In the genomic region with DNA sequence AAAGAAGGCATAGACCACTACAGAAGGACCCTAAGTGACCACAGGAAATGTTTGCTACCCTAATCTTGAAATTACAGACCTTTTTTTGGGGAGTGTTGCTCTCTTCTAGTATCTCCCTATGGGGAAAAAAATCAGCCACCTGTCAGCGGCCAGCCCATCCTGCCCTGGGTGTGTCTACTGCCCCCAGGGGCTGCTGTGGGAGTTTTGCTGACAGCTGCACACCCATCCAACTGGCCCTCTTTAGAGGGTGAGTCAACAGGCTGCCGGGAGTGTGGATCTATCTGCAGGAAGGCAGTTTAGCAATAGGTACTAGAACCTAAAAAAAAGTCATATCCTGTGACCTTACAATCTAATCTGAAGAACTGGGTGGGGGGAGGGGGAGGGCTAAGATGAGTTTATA, we compare ENCODE assay signal across 8 cellular contexts. TPM values are rescaled to one million over a fixed set of nuclear protein-coding genes. Genes with fewer than 3 reads are reported as not detected.
DNase-seq lines count a peak whose midpoint lies in the region; ATAC-seq, FAIRE-seq and TF ChIP-seq lines count a peak whose summit lies in the region.

No MANE protein-coding gene starts in this region.

- H3K36me3 Mint-ChIP-seq in T-cell = no peaks in the 10 kb centered on the region

- no peak for FAIRE-seq in urothelium cell line (lab: Jason Lieb, UNC)

- ATAC-seq in T-cell (replicated peaks in 1 of 4) (peak in 1 of 4 experiments; percentile 50), heart right ventricle (peak in 7 of 8 donors; percentile 35 to 65 (median 61)), HG03159 (IDR thresholded peaks at IDR 0.05; ENCODE audit: unreplicated experiment) (no peak)

- peaks cover 34 to 81% (median 64%) of the 10 kb centered on the region in 9 donors for H3K4me1 ChIP-seq in heart right ventricle

- peak overlapping the region; percentile 1 to 94 (median 90) for H3K27ac ChIP-seq in heart right ventricle

- peaks cover 0 to 20% (median 0%) of the 10 kb centered on the region in 7 donors for H3K27me3 ChIP-seq in heart right ventricle

- no peaks in the 10 kb centered on the region for H3K36me3 ChIP-seq in heart right ventricle

- DNase-seq in DMS153 treated with DMSO at 0.1 percent for 48 hours (lab: John Stamatoyannopoulos, UW; ENCODE audit: unreplicated experiment) (peak; percentile 51), HUDEP-2 (lab: John Stamatoyannopoulos, UW; ENCODE audit: unreplicated experiment in 76 of 76) (peak in 62 of 76 experiments; percentile 7 to 89 (median 46)), T-cell (no peak), heart right ventricle (peak in 1 of 2 donors; percentile 60), urothelium cell line (ENCODE audit: low spot score) (peak; percentile 80), NCI-H187 (lab: John Stamatoyannopoulos, UW) (no peak)
- DNase-seq in central memory CD4-positive, alpha-beta T cell = no peak

- H3K27me3 Mint-ChIP-seq in T-cell = peaks cover 39 to 47% of the 10 kb centered on the region in 2 donors

- TF ChIP-seq CTCF in heart right ventricle (IDR thresholded peaks at IDR 0.05) = peak in 6 of 9 donors; percentile 16 to 45 (median 33)

- H3K4me3 Mint-ChIP-seq in T-cell = peak overlapping the region in 2 of 3 donors; percentile 13 to 73

- CTCF ChIA-PET in T-cell (lab: Charles Lee) = no interaction called here

- no peaks in the 10 kb centered on the region for H3K9me3 ChIP-seq in heart right ventricle

- peak overlapping the region in 7 of 10 donors; percentile 51 to 72 (median 65) for H3K4me3 ChIP-seq in heart right ventricle

- peaks cover 24 to 37% (median 28%) of the 10 kb centered on the region in 3 donors for H3K4me1 Mint-ChIP-seq in T-cell

- no peaks in the 10 kb centered on the region for H3K9me3 Mint-ChIP-seq in T-cell

- intact Hi-C loops in heart right ventricle (cut with DNase I) = no loop called here

- WGBS in heart right ventricle, 2 donors = 13 to 25% methylated on average over 2 of the region's 2 CpGs

- no peak overlapping the region for H3K27ac Mint-ChIP-seq in T-cell

- POLR2A ChIA-PET in T-cell (lab: Charles Lee) = no interaction called here

RNA-seq across cellular contexts. Expression of gene DYSF, which starts 0.8 kb away (rescaled TPM):
- total RNA-seq in T-cell (1 to 10 TPM in 3 of 5 donors, under 1 TPM in 2; 0.56 to 3.4 (median 1.9) TPM), heart right ventricle (100 to 1,000 TPM in 1 of 10 donors, 10 to 100 TPM in 9; 48.3 to 100 (median 71.9) TPM)
- polyA plus RNA-seq in heart right ventricle = 10 to 100 TPM; 20.6 to 29.8 TPM

Comparison
In these comparisons a context has a peak if more than half of its experiments do, and no peak if none do; other contexts are left out.
1. DNase-seq: peak in DMS153 treated with DMSO at 0.1 percent for 48 hours (single experiment), HUDEP-2 (62 of 76) and urothelium cell line (single experiment); none in T-cell (0 of 34), NCI-H187 (0 of 2) and central memory CD4-positive, alpha-beta T cell (single experiment).
2. RNA of gene DYSF, which starts 0.8 kb away (total RNA-seq): 48.3 to 100 TPM in heart right ventricle; 0.56 to 3.4 TPM in T-cell; every median in the first group is over 10 times any median in the second.